13 cellular contexts compared by ENCODE assay signal in the genomic region with DNA sequence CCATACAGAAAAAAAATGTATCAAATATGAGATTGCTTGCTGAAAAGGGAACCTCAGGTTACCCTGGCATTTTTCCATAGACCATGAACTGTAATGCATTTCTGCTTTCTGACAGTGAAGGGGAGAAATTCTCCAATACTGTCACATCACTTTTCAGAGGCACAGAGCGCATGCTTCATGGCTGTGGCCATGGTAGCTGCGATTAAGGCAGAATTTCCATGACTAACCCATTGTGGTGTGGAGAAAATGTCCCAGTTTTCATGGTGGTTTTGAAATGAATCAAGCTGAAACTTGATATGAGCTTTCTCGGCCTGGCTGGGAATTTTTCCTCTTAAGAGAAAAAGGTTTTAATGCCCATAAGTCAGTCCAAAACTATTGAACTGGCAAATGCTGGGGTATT. TPM values are rescaled to one million over a fixed set of nuclear protein-coding genes. Genes with fewer than 3 reads are reported as not detected.
DNase-seq lines count a peak whose midpoint lies in the region; ATAC-seq and TF ChIP-seq lines count a peak whose summit lies in the region.
"Had no signal": no experiment of that assay in that cellular context is flagged by ENCODE, and none has a peak within 500 bp of the region (broad histone marks: within the 10 kb centered on the region; RNA-seq: fewer than 3 reads in every experiment).

No MANE protein-coding gene starts in this region.

- H3K27ac Mint-ChIP-seq in endothelial cell (ENCODE audit: unreplicated experiment), result no peak overlapping the region
- H3K27ac Mint-ChIP-seq: H9, neural progenitor cell had no signal

- H3K4me3 Mint-ChIP-seq in endothelial cell (ENCODE audit: unreplicated experiment), result no peak overlapping the region
- H3K4me3 Mint-ChIP-seq: H9, neural progenitor cell had no signal

- peaks cover 2% of the 10 kb centered on the region for H3K27me3 Mint-ChIP-seq in endothelial cell (ENCODE audit: unreplicated experiment)

- H3K36me3 ChIP-seq in upper lobe of right lung (no peaks in the 10 kb centered on the region), lower lobe of right lung (peaks cover 2% of the 10 kb centered on the region)
- H3K36me3 ChIP-seq: neural progenitor cell had no signal

- TF ChIP-seq CTCF in fibroblast of the aortic adventitia (IDR thresholded peaks at IDR 0.05; ENCODE audit: insufficient read depth, low read length) (no peak), upper lobe of right lung (IDR thresholded peaks at IDR 0.05) (no peak), lower lobe of right lung (IDR thresholded peaks at IDR 0.05) (no peak), endothelial cell (IDR thresholded peaks at IDR 0.05; ENCODE audit: unreplicated experiment) (no peak)

- H3K4me3 ChIP-seq in fibroblast of the aortic adventitia (ENCODE audit: low read depth, low read length), result no peak overlapping the region
- no peak overlapping the region for H3K4me3 ChIP-seq in upper lobe of right lung
- H3K4me3 ChIP-seq in lower lobe of right lung, result no peak overlapping the region
- H3K4me3 ChIP-seq: neural progenitor cell had no signal

- H3K36me3 Mint-ChIP-seq in endothelial cell (ENCODE audit: low read depth, unreplicated experiment), result no peaks in the 10 kb centered on the region
- H3K36me3 Mint-ChIP-seq: neural progenitor cell had no signal

- H3K9me3 ChIP-seq in upper lobe of right lung (no peaks in the 10 kb centered on the region), lower lobe of right lung (no peaks in the 10 kb centered on the region)

- H3K27ac ChIP-seq in upper lobe of right lung (no peak overlapping the region), lower lobe of right lung (no peak overlapping the region)
- H3K27ac ChIP-seq: neural progenitor cell had no signal

- DNase-seq in AG08396 (ENCODE audit: low spot score), result peak; percentile 27
- peak; percentile 54 for DNase-seq in fibroblast of the aortic adventitia (ENCODE audit: low read depth)
- DNase-seq in upper lobe of right lung, result no peak
- DNase-seq in nucleus accumbens (lab: John Stamatoyannopoulos, UW), result no peak
- DNase-seq in lower lobe of right lung, result no peak
- no peak for DNase-seq in endothelial cell (ENCODE audit: low spot score)
- DNase-seq: activated CD8-positive, alpha-beta memory T cell treated with anti-CD3 and anti-CD28 coated beads, Interleukin-2, amount 50 U/mL, for 4 hours; H9 had no signal

- intact Hi-C loops in upper lobe of right lung (cut with DNase I), result no loop called here
- intact Hi-C loops in lower lobe of right lung (cut with DNase I), result no loop called here

- ATAC-seq in GM19463 (IDR thresholded peaks at IDR 0.05; ENCODE audit: unreplicated experiment) (peak; percentile 62), SK-N-SH treated with all-trans-retinoic acid at 6 μM for 48 hours (peak; percentile 86), upper lobe of right lung (no peak), lower lobe of right lung (no peak)
- ATAC-seq: Panc1 had no signal

- no peaks in the 10 kb centered on the region for H3K4me1 Mint-ChIP-seq in endothelial cell (ENCODE audit: unreplicated experiment)
- H3K4me1 Mint-ChIP-seq: H9, neural progenitor cell had no signal

- no peaks in the 10 kb centered on the region for H3K27me3 ChIP-seq in upper lobe of right lung
- no peaks in the 10 kb centered on the region for H3K27me3 ChIP-seq in lower lobe of right lung (ENCODE audit: low read depth)
- H3K27me3 ChIP-seq: neural progenitor cell had no signal

- H3K4me1 ChIP-seq in upper lobe of right lung, result no peaks in the 10 kb centered on the region
- no peaks in the 10 kb centered on the region for H3K4me1 ChIP-seq in lower lobe of right lung
- H3K4me1 ChIP-seq: neural progenitor cell had no signal

- no peaks in the 10 kb centered on the region for H3K9me3 Mint-ChIP-seq in endothelial cell (ENCODE audit: unreplicated experiment)
- H3K9me3 Mint-ChIP-seq: neural progenitor cell had no signal

TF ChIP-seq in SK-N-SH treated with all-trans-retinoic acid at 6 μM for 48 hours, 23 proteins besides CTCF, POLR2A, EP300 and RAD21:
- no peak for TF ChIP-seq ZFP3 (CRISPR knock-in tag; IDR thresholded peaks at IDR 0.05)
- TF ChIP-seq, protein P1, sequence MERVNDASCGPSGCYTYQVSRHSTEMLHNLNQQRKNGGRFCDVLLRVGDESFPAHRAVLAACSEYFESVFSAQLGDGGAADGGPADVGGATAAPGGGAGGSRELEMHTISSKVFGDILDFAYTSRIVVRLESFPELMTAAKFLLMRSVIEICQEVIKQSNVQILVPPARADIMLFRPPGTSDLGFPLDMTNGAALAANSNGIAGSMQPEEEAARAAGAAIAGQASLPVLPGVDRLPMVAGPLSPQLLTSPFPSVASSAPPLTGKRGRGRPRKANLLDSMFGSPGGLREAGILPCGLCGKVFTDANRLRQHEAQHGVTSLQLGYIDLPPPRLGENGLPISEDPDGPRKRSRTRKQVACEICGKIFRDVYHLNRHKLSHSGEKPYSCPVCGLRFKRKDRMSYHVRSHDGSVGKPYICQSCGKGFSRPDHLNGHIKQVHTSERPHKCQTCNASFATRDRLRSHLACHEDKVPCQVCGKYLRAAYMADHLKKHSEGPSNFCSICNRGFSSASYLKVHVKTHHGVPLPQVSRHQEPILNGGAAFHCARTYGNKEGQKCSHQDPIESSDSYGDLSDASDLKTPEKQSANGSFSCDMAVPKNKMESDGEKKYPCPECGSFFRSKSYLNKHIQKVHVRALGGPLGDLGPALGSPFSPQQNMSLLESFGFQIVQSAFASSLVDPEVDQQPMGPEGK (CRISPR knock-in tag; IDR thresholded peaks at IDR 0.05; ENCODE audit: borderline replicate concordance), result no peak
- no peak for TF ChIP-seq ZNF70 (CRISPR knock-in tag; IDR thresholded peaks at IDR 0.05)
- no peak for TF ChIP-seq GLIS3 (CRISPR knock-in tag; IDR thresholded peaks at IDR 0.05)
- TF ChIP-seq ARNTL (CRISPR knock-in tag; IDR thresholded peaks at IDR 0.05; ENCODE audit: borderline replicate concordance, low read depth), result no peak
- TF ChIP-seq, protein P2, sequence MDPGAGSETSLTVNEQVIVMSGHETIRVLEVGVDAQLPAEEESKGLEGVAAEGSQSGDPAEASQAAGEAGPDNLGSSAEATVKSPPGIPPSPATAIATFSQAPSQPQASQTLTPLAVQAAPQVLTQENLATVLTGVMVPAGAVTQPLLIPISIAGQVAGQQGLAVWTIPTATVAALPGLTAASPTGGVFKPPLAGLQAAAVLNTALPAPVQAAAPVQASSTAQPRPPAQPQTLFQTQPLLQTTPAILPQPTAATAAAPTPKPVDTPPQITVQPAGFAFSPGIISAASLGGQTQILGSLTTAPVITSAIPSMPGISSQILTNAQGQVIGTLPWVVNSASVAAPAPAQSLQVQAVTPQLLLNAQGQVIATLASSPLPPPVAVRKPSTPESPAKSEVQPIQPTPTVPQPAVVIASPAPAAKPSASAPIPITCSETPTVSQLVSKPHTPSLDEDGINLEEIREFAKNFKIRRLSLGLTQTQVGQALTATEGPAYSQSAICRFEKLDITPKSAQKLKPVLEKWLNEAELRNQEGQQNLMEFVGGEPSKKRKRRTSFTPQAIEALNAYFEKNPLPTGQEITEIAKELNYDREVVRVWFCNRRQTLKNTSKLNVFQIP (CRISPR knock-in tag; IDR thresholded peaks at IDR 0.05; ENCODE audit: borderline replicate concordance, low read depth), result no peak
- no peak for TF ChIP-seq ZNF8 (CRISPR knock-in tag; IDR thresholded peaks at IDR 0.05)
- no peak for TF ChIP-seq ZNF565 (CRISPR knock-in tag; conservative IDR thresholded peaks at IDR 0.05; ENCODE audit: low read depth)
- no peak for TF ChIP-seq CSDC2 (CRISPR knock-in tag; IDR thresholded peaks at IDR 0.05)
- no peak for TF ChIP-seq SNAI2 (CRISPR knock-in tag; IDR thresholded peaks at IDR 0.05)
- TF ChIP-seq, protein P3, sequence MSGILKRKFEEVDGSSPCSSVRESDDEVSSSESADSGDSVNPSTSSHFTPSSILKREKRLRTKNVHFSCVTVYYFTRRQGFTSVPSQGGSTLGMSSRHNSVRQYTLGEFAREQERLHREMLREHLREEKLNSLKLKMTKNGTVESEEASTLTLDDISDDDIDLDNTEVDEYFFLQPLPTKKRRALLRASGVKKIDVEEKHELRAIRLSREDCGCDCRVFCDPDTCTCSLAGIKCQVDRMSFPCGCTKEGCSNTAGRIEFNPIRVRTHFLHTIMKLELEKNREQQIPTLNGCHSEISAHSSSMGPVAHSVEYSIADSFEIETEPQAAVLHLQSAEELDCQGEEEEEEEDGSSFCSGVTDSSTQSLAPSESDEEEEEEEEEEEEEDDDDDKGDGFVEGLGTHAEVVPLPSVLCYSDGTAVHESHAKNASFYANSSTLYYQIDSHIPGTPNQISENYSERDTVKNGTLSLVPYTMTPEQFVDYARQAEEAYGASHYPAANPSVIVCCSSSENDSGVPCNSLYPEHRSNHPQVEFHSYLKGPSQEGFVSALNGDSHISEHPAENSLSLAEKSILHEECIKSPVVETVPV (CRISPR knock-in tag; IDR thresholded peaks at IDR 0.05), result no peak
- TF ChIP-seq TCF4 (CRISPR knock-in tag; IDR thresholded peaks at IDR 0.05; ENCODE audit: borderline replicate concordance), result no peak
- TF ChIP-seq BACH2 (CRISPR knock-in tag; IDR thresholded peaks at IDR 0.05; ENCODE audit: borderline replicate concordance), result no peak
- no peak for TF ChIP-seq ISL1 (CRISPR knock-in tag; IDR thresholded peaks at IDR 0.05)
- TF ChIP-seq ZC3H10 (CRISPR knock-in tag; IDR thresholded peaks at IDR 0.05), result no peak
- no peak for TF ChIP-seq ZFP30 (CRISPR knock-in tag; IDR thresholded peaks at IDR 0.05)
TF ChIP-seq in SK-N-SH treated with all-trans-retinoic acid at 6 μM for 48 hours: peak in this region for 0.

RNA-seq across cellular contexts. Expression of a gene that starts 39.5 kb away (rescaled TPM):
- not detected in 2 replicates for total RNA-seq in fibroblast of the aortic adventitia (ENCODE audit: low replicate concordance)
- 2.1 TPM for total RNA-seq in upper lobe of right lung
- total RNA-seq in lower lobe of right lung, result 3.2 TPM
- total RNA-seq in endothelial cell (ENCODE audit: unreplicated experiment), result 1.7 TPM
- total RNA-seq: subcutaneous adipose tissue had no signal

Comparison
In these comparisons a context has a peak if more than half of its experiments do, and no peak if none do; other contexts are left out.
1. DNase-seq: peak in AG08396 (single experiment) and fibroblast of the aortic adventitia (single experiment); none in upper lobe of right lung (single experiment), nucleus accumbens (0 of 56), lower lobe of right lung (single experiment) and endothelial cell (single experiment).
2. ATAC-seq: peak in GM19463 (single experiment) and SK-N-SH treated with all-trans-retinoic acid at 6 μM for 48 hours (single experiment); none in upper lobe of right lung (single experiment) and lower lobe of right lung (0 of 2).